ENCODE assay signal across 18 cellular contexts in the genomic region with DNA sequence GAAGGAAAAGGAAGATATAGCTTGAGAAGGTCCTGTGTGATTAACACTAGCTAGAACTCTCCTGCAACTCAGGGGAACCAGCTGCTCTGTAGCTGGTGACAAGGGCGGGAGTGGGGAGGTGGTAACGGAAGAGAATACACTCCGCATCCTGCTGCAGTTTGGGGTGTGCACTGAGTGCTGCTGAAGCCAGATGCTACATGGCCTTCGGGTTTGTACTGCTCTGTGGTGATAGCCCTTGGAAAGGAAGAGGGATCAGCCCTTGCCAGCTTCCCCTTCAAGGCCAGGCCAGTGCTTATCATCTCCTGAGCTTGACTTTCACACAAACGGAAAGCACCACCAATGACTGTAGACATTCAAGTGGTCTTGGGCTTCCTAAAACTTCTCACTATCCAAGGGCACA.
"Had no signal": no experiment of that assay in that cellular context is flagged by ENCODE, and none has a peak within 500 bp of the region (broad histone marks: within the 10 kb centered on the region; RNA-seq: fewer than 3 reads in every experiment).

No MANE protein-coding gene starts in this region.

- ATAC-seq: activated naive CD8-positive, alpha-beta T cell treated with anti-CD3 and anti-CD28 coated beads, Interleukin-2, amount 50 U/mL, for 24 hours; gastrocnemius medialis; sciatic nerve; stimulated activated naive B cell treated with anti-CD40 and anti-IgM and Interleukin-4, amounts not matched to agents 10 μg/mL and 1 μg/mL and 100 μg/mL, for 72 hours had no signal

- H3K27ac Mint-ChIP-seq: activated CD4-positive, alpha-beta memory T cell treated with anti-CD3 and anti-CD28 coated beads for 36 hours; activated naive CD4-positive, alpha-beta T cell treated with anti-CD3 and anti-CD28 coated beads for 36 hours; activated naive CD8-positive, alpha-beta T cell treated with anti-CD3 and anti-CD28 coated beads, Interleukin-2, amount 50 U/mL, for 24 hours; stimulated activated naive B cell treated with anti-CD40 and anti-IgM and Interleukin-4, amounts not matched to agents 10 μg/mL and 1 μg/mL and 100 μg/mL, for 72 hours had no signal

- H3K27me3 Mint-ChIP-seq: activated CD4-positive, alpha-beta memory T cell treated with anti-CD3 and anti-CD28 coated beads for 36 hours; activated naive CD8-positive, alpha-beta T cell treated with anti-CD3 and anti-CD28 coated beads, Interleukin-2, amount 50 U/mL, for 24 hours; stimulated activated naive B cell treated with anti-CD40 and anti-IgM and Interleukin-4, amounts not matched to agents 10 μg/mL and 1 μg/mL and 100 μg/mL, for 72 hours had no signal

- H3K4me1 Mint-ChIP-seq: stimulated activated naive B cell treated with anti-CD40 and anti-IgM and Interleukin-4, amounts not matched to agents 10 μg/mL and 1 μg/mL and 100 μg/mL, for 72 hours had no signal

- H3K9me3 Mint-ChIP-seq: activated CD4-positive, alpha-beta memory T cell treated with anti-CD3 and anti-CD28 coated beads for 36 hours; activated naive CD4-positive, alpha-beta T cell treated with anti-CD3 and anti-CD28 coated beads for 36 hours; activated naive CD8-positive, alpha-beta T cell treated with anti-CD3 and anti-CD28 coated beads, Interleukin-2, amount 50 U/mL, for 24 hours; stimulated activated naive B cell treated with anti-CD40 and anti-IgM and Interleukin-4, amounts not matched to agents 10 μg/mL and 1 μg/mL and 100 μg/mL, for 72 hours had no signal

- H3K4me3 Mint-ChIP-seq: activated CD4-positive, alpha-beta memory T cell treated with anti-CD3 and anti-CD28 coated beads for 36 hours; activated naive CD4-positive, alpha-beta T cell treated with anti-CD3 and anti-CD28 coated beads for 36 hours; activated naive CD8-positive, alpha-beta T cell treated with anti-CD3 and anti-CD28 coated beads, Interleukin-2, amount 50 U/mL, for 24 hours; stimulated activated naive B cell treated with anti-CD40 and anti-IgM and Interleukin-4, amounts not matched to agents 10 μg/mL and 1 μg/mL and 100 μg/mL, for 72 hours had no signal

- DNase-seq: activated CD4-positive, alpha-beta memory T cell treated with anti-CD3 and anti-CD28 coated beads for 36 hours; activated CD4-positive, alpha-beta T cell treated with anti-CD3 and anti-CD28 coated beads for 48 hours; activated effector memory CD4-positive, alpha-beta T cell treated with Interleukin-2 at 50 U/mL for 16 hours; activated naive CD4-positive, alpha-beta T cell treated with anti-CD3 and anti-CD28 coated beads for 36 hours; activated naive CD8-positive, alpha-beta T cell treated with anti-CD3 and anti-CD28 coated beads, Interleukin-2, amount 50 U/mL, for 24 hours; activated T-cell treated with anti-CD3 and anti-CD28 coated beads, Interleukin-2, amount 50 U/mL, for 48 hours; cerebellar nuclear complex; esophagus squamous epithelium; gastrocnemius medialis; hippocampal formation; left ventricle myocardium inferior; nucleus accumbens; small intestine; stimulated activated CD4-positive, alpha-beta T cell treated with anti-CD3 and anti-CD28 coated beads, Interleukin-15, amount 100 ng/mL, for 24 hours; stimulated activated naive B cell treated with anti-CD40 and anti-IgM and Interleukin-4, amounts not matched to agents 10 μg/mL and 1 μg/mL and 100 μg/mL, for 72 hours; T-helper 1 cell; upper lobe of left lung had no signal

- FAIRE-seq: small intestine had no signal
